ENCODE assay signal across 8 cellular contexts in the genomic region with DNA sequence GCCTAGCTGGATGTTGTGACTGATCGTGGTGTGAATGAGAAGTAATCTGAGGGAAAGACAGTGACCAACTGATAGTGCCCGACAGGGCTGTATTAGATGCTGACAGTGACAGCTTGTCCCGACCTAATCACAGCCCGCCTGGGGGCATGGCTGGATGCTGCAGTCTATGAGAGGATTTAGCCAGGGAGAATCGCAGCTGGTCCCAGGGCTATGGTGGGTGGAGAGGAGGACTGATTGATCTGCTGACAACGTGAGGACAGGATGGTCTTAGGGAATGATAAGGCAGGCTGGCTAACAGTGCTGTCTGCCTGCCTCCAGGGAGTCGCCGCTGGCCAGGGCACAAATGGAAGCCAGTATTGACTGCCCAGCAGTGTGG. TPM values are rescaled to one million over a fixed set of nuclear protein-coding genes. Genes with fewer than 3 reads are reported as not detected.
A peak's percentile ranks its signal among the peaks of the same experiment; 100 is the strongest.
DNase-seq lines count a peak whose midpoint lies in the region; ATAC-seq and TF ChIP-seq lines count a peak whose summit lies in the region.

No MANE protein-coding gene starts in this region.

- peak overlapping the region; percentile 47; the same call in 1 of the 2 replicates for H3K4me3 ChIP-seq in PC-9
- peak overlapping the region; percentile 17 to 60 for H3K4me3 ChIP-seq in esophagus (ENCODE audit: low read depth in 1 of 2, low read length in 2 of 2)

- peak overlapping the region; percentile 69 for H3K4me2 ChIP-seq in PC-9

- intact Hi-C loops in PC-9 (cut with micrococcal nuclease; ENCODE audit: unreplicated experiment) = loop anchor here (2.0 kb wide), 1 partner anchor 59 kb away; no protein-coding TSS in a partner anchor

- H3K79me2 ChIP-seq in PC-9 (ENCODE audit: low read depth) = peaks cover 7% of the 10 kb centered on the region; the same call in 1 of the 2 replicates

- no peaks in the 10 kb centered on the region for H3F3A ChIP-seq in PC-9 (ENCODE audit: insufficient read depth, low read depth)

- peak overlapping the region; percentile 69; the same call in 1 of the 2 replicates for H2AFZ ChIP-seq in PC-9

- BruUV-seq in PC-9 (replicated peaks; lab: Mats Ljungman, UMichigan) = TSS peak; percentile 57

- CTCF ChIA-PET in PC-9 (lab: Charles Lee) = no interaction called here

- no peaks in the 10 kb centered on the region for H3K9me2 ChIP-seq in PC-9 (ENCODE audit: insufficient read depth)

- H3K9me3 ChIP-seq in PC-9 (ENCODE audit: insufficient read depth, low read depth) = no peaks in the 10 kb centered on the region
- H3K9me3 ChIP-seq in esophagus (ENCODE audit: control insufficient read depth in 2 of 2, insufficient read depth in 1 of 2, low read depth in 1 of 2, low read length in 1 of 2) = no peaks in the 10 kb centered on the region

- WGBS in esophagus, 2 donors = 2 to 43% methylated on average over 8 of the region's 8 CpGs

- ATAC-seq in omental fat pad (ENCODE audit: low FRiP score) = peak; percentile 17

- DNase-seq in NCI-H345 (lab: John Stamatoyannopoulos, UW) (peak; percentile 9), NCI-H345 treated with DMSO at 0.1 percent for 48 hours (lab: John Stamatoyannopoulos, UW; ENCODE audit: unreplicated experiment) (no peak), PC-9 (no peak), omental fat pad (ENCODE audit: low spot score) (no peak), GDM1 (lab: John Stamatoyannopoulos, UW) (no peak), iPS-NIHi11 (ENCODE audit: low spot score) (no peak), NCI-H748 treated with DMSO at 0.1 percent for 48 hours (lab: John Stamatoyannopoulos, UW) (no peak)

- no peaks in the 10 kb centered on the region for H3K4me1 ChIP-seq in PC-9 (replicated peaks; ENCODE audit: insufficient read depth)
- peaks cover 0 to 8% of the 10 kb centered on the region in 2 donors for H3K4me1 ChIP-seq in esophagus (ENCODE audit: control insufficient read depth in 2 of 2, insufficient read depth in 2 of 2, low read length in 1 of 2)

- H3K27me3 ChIP-seq in PC-9 (ENCODE audit: insufficient read depth, low read depth) = no peaks in the 10 kb centered on the region
- no peaks in the 10 kb centered on the region for H3K27me3 ChIP-seq in esophagus (ENCODE audit: control insufficient read depth in 1 of 2, insufficient read depth in 2 of 2, low read length in 2 of 2)

- no peak for TF ChIP-seq CTCF in PC-9 (conservative IDR thresholded peaks at IDR 0.05)
- no peak for TF ChIP-seq CTCF in omental fat pad (IDR thresholded peaks at IDR 0.05)

- H3K36me3 ChIP-seq in PC-9 (ENCODE audit: low read depth) (no peaks in the 10 kb centered on the region), esophagus (ENCODE audit: control insufficient read depth in 2 of 2, insufficient read depth in 2 of 2, low read length in 1 of 2) (peaks cover 0 to 9% of the 10 kb centered on the region in 2 donors)

- POLR2A ChIA-PET in PC-9 (lab: Charles Lee; ENCODE audit: unreplicated experiment) = interaction anchor here (0.5 kb wide), 1 partner anchor 211 kb away, joined by 3 read pairs; no protein-coding TSS in a partner anchor

- H4K20me1 ChIP-seq in PC-9 (ENCODE audit: insufficient read depth) = no peaks in the 10 kb centered on the region

- H3K27ac ChIP-seq in PC-9 (no peak overlapping the region), esophagus (ENCODE audit: low read depth in 2 of 2, low read length in 1 of 2) (peak overlapping the region; percentile 91 to 93)

RNA-seq across cellular contexts. Expression of gene SUV39H1, which starts 0.6 kb away (rescaled TPM):
- total RNA-seq in PC-9 (2021) (10.5 and 11.7 TPM in 2 replicates), omental fat pad (1 to 10 TPM; 4.2 to 8.1 (median 5.5) TPM)
- polyA plus RNA-seq in esophagus = 1 to 10 TPM; 5.6 to 5.8 TPM

RNA-seq across cellular contexts. Expression of gene WAS, which starts 12.3 kb away (rescaled TPM):
- 0.22 TPM in 1 of 2 replicates, not detected in the other for total RNA-seq in PC-9 (2021)
- 1 to 10 TPM; 1.7 to 1.8 TPM for polyA plus RNA-seq in esophagus
- total RNA-seq in omental fat pad = 10 to 100 TPM in 3 of 4 donors, 1 to 10 TPM in 1; 9.0 to 26.0 (median 21.0) TPM
